In the genomic region with DNA sequence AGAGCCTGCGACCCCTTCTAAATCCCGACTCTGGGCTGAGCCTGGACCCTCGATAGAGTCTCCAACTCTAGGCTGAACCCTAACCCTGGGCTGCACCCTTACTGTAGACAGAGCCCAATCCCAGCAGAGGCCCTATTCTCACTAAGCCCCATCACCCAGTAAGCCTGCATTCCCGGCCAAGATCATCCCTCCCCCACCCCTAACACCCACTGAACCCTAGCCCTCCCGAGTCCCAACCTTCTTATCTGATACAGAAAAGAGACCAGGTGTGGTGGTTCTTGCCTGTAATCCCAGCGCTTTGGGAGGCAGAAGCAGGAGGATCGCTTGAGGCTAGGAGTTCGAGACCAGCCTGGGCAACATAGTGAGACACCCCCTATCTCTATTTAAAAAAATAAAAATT, we compare ENCODE assay signal across 9 cellular contexts. TPM values are rescaled to one million over a fixed set of nuclear protein-coding genes. Genes with fewer than 3 reads are reported as not detected.
DNase-seq lines count a peak whose midpoint lies in the region; ATAC-seq and TF ChIP-seq lines count a peak whose summit lies in the region.
"Had no signal": no experiment of that assay in that cellular context is flagged by ENCODE, and none has a peak within 500 bp of the region (broad histone marks: within the 10 kb centered on the region; RNA-seq: fewer than 3 reads in every experiment).

No MANE protein-coding gene starts in this region.

- H3K9me3 Mint-ChIP-seq in activated T-cell treated with anti-CD3 and anti-CD28 coated beads, Interleukin-2, amount 50 U/mL, for 72 hours, result no peaks in the 10 kb centered on the region
- no peaks in the 10 kb centered on the region for H3K9me3 Mint-ChIP-seq in stimulated activated naive CD8-positive, alpha-beta T cell treated with anti-CD3 and anti-CD28 coated beads, Interleukin-15, amount 100 ng/mL, for 72 hours
- H3K9me3 Mint-ChIP-seq: activated T-cell treated with anti-CD3 and anti-CD28 coated beads, Interleukin-2, amount 50 U/mL, for 4 hours had no signal

- peaks cover 13% of the 10 kb centered on the region for H3K27me3 ChIP-seq in iPS-15b (ENCODE audit: control insufficient read depth, insufficient read depth, low read length)

- H3K27ac Mint-ChIP-seq in activated T-cell treated with anti-CD3 and anti-CD28 coated beads, Interleukin-2, amount 50 U/mL, for 72 hours, result no peak overlapping the region
- H3K27ac Mint-ChIP-seq in stimulated activated naive CD8-positive, alpha-beta T cell treated with anti-CD3 and anti-CD28 coated beads, Interleukin-15, amount 100 ng/mL, for 72 hours, result no peak overlapping the region

- peaks cover 4% of the 10 kb centered on the region for H3K36me3 ChIP-seq in iPS-15b (ENCODE audit: control insufficient read depth, insufficient read depth, low read length)

- peaks cover 8% of the 10 kb centered on the region for H3K4me1 ChIP-seq in iPS-15b (ENCODE audit: control insufficient read depth, insufficient read depth, low read length)

- no peak overlapping the region for H3K9ac ChIP-seq in iPS-15b (ENCODE audit: low read depth, low read length)

- no peaks in the 10 kb centered on the region for H3K9me3 ChIP-seq in iPS-15b (ENCODE audit: control insufficient read depth, insufficient read depth, low read length)

- H3K27me3 Mint-ChIP-seq in activated T-cell treated with anti-CD3 and anti-CD28 coated beads, Interleukin-2, amount 50 U/mL, for 72 hours (ENCODE audit: low read depth), result no peaks in the 10 kb centered on the region
- no peaks in the 10 kb centered on the region for H3K27me3 Mint-ChIP-seq in stimulated activated naive CD8-positive, alpha-beta T cell treated with anti-CD3 and anti-CD28 coated beads, Interleukin-15, amount 100 ng/mL, for 72 hours

- no peak for TF ChIP-seq CTCF in VCaP (conservative IDR thresholded peaks at IDR 0.05)

- ATAC-seq in activated T-cell treated with anti-CD3 and anti-CD28 coated beads, Interleukin-2, amount 50 U/mL, for 72 hours (replicated peaks in 1 of 2), result no peak
- no peak for ATAC-seq in stimulated activated naive CD8-positive, alpha-beta T cell treated with anti-CD3 and anti-CD28 coated beads, Interleukin-15, amount 100 ng/mL, for 72 hours
- no peak for ATAC-seq in GM19397 (IDR thresholded peaks at IDR 0.05; ENCODE audit: unreplicated experiment)

- H3K4me1 Mint-ChIP-seq in activated T-cell treated with anti-CD3 and anti-CD28 coated beads, Interleukin-2, amount 50 U/mL, for 72 hours (ENCODE audit: low read depth), result peaks cover 47% of the 10 kb centered on the region
- peaks cover 62% of the 10 kb centered on the region for H3K4me1 Mint-ChIP-seq in stimulated activated naive CD8-positive, alpha-beta T cell treated with anti-CD3 and anti-CD28 coated beads, Interleukin-15, amount 100 ng/mL, for 72 hours

- H3K4me3 ChIP-seq in iPS-15b (ENCODE audit: low read depth, low read length), result peak overlapping the region; percentile 79

- no peak for DNase-seq in activated T-cell treated with anti-CD3 and anti-CD28 coated beads, Interleukin-2, amount 50 U/mL, for 72 hours
- no peak for DNase-seq in activated T-cell treated with anti-CD3 and anti-CD28 coated beads, Interleukin-2, amount 50 U/mL, for 1 hour
- DNase-seq in stimulated activated naive CD8-positive, alpha-beta T cell treated with anti-CD3 and anti-CD28 coated beads, Interleukin-15, amount 100 ng/mL, for 72 hours, result no peak
- DNase-seq in mucosa of gallbladder (ENCODE audit: low spot score), result no peak
- DNase-seq in NCI-H2081 treated with DMSO at 0.1 percent for 48 hours (lab: John Stamatoyannopoulos, UW), result no peak

- peak overlapping the region; percentile 65 to 68 for H3K4me3 Mint-ChIP-seq in activated T-cell treated with anti-CD3 and anti-CD28 coated beads, Interleukin-2, amount 50 U/mL, for 72 hours
- peak overlapping the region; percentile 69 to 74 for H3K4me3 Mint-ChIP-seq in stimulated activated naive CD8-positive, alpha-beta T cell treated with anti-CD3 and anti-CD28 coated beads, Interleukin-15, amount 100 ng/mL, for 72 hours

- H3K27ac ChIP-seq in VCaP, result peak overlapping the region; percentile 38; the same call in 1 of the 2 replicates

- H3K36me3 Mint-ChIP-seq in activated T-cell treated with anti-CD3 and anti-CD28 coated beads, Interleukin-2, amount 50 U/mL, for 72 hours (ENCODE audit: insufficient read depth in 2 of 2), result peaks cover 2 to 6% of the 10 kb centered on the region in 2 donors

RNA-seq across cellular contexts. Expression of gene TNFAIP8L1, which starts 2.6 kb away (rescaled TPM):
- total RNA-seq in activated T-cell treated with anti-CD3 and anti-CD28 coated beads, Interleukin-2, amount 50 U/mL, for 72 hours, result 10 to 100 TPM; 22.1 to 25.7 TPM
- 7.3 TPM for total RNA-seq in mucosa of gallbladder

RNA-seq across cellular contexts. Expression of gene MYDGF, which starts 33.4 kb away (rescaled TPM):
- total RNA-seq in activated T-cell treated with anti-CD3 and anti-CD28 coated beads, Interleukin-2, amount 50 U/mL, for 72 hours, result 10 to 100 TPM; 51.9 to 78.8 TPM
- 77.4 TPM for total RNA-seq in mucosa of gallbladder
